In genomic region chr1:212791676-212792395, GRCh38 we compare ENCODE assay signal across 1 cellular context.
TF ChIP-seq lines count a peak whose summit lies in the region.

A gene with protein sequence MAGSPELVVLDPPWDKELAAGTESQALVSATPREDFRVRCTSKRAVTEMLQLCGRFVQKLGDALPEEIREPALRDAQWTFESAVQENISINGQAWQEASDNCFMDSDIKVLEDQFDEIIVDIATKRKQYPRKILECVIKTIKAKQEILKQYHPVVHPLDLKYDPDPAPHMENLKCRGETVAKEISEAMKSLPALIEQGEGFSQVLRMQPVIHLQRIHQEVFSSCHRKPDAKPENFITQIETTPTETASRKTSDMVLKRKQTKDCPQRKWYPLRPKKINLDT (minus strand): TSS chr1:212791777. CDS start chr1:212791763, 14 bp downstream.
Gene TATDN3, plus strand, starts transcription at chr1:212791894. Its CDS starts 28 bp downstream, at chr1:212791922.

TF ChIP-seq in GM12878, 131 proteins besides CTCF, POLR2A, EP300 and RAD21 (continued from another document and continues in another):
- TF ChIP-seq, protein P1, sequence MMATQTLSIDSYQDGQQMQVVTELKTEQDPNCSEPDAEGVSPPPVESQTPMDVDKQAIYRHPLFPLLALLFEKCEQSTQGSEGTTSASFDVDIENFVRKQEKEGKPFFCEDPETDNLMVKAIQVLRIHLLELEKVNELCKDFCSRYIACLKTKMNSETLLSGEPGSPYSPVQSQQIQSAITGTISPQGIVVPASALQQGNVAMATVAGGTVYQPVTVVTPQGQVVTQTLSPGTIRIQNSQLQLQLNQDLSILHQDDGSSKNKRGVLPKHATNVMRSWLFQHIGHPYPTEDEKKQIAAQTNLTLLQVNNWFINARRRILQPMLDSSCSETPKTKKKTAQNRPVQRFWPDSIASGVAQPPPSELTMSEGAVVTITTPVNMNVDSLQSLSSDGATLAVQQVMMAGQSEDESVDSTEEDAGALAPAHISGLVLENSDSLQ (IDR thresholded peaks at IDR 0.05) = peak; percentile 62
- TF ChIP-seq PML (IDR thresholded peaks at IDR 0.05; ENCODE audit: low read length) (peak; percentile 96), KAT2A (conservative IDR thresholded peaks at IDR 0.05; ENCODE audit: control insufficient read depth, low read depth, low read length) (no peak), ZNF384 (IDR thresholded peaks at IDR 0.05; ENCODE audit: borderline replicate concordance, low read depth, low read length) (no peak; the same call in 1 of the 2 replicates), IRF4 (IDR thresholded peaks at IDR 0.05; ENCODE audit: low read depth, low read length) (peak; percentile 88), WRNIP1 (IDR thresholded peaks at IDR 0.05; ENCODE audit: borderline replicate concordance, low read depth, low read length) (peak; percentile 91; the same call in 1 of the 2 replicates), ATF7 (IDR thresholded peaks at IDR 0.05; ENCODE audit: low read depth) (peak; percentile 58; the same call in 1 of the 2 replicates), EGR1 (IDR thresholded peaks at IDR 0.05; ENCODE audit: borderline replicate concordance in 1 of 2, low read depth in 2 of 2, low read length in 2 of 2) (peak; percentile 9 to 39; a peak in 1 of 3 replicates), MTA2 (IDR thresholded peaks at IDR 0.05; ENCODE audit: low read depth) (peak; percentile 52), CHD4 (IDR thresholded peaks at IDR 0.05) (no peak), HDAC6 (IDR thresholded peaks at IDR 0.05; ENCODE audit: unreplicated experiment) (no peak), BRCA1 (IDR thresholded peaks at IDR 0.05; ENCODE audit: low read depth, low read length) (no peak), ZNF274 (IDR thresholded peaks at IDR 0.05; ENCODE audit: insufficient read depth, insufficient read length) (no peak), PAX8 (IDR thresholded peaks at IDR 0.05) (no peak), STAT1 (conservative IDR thresholded peaks at IDR 0.05) (peak; percentile 94), IKZF2 (IDR thresholded peaks at IDR 0.05) (peak; percentile 56 to 65; a peak in 3 of 4 replicates), ZNF622 (IDR thresholded peaks at IDR 0.05) (no peak), SMARCA5 (IDR thresholded peaks at IDR 0.05) (peak; percentile 97), GABPA (IDR thresholded peaks at IDR 0.05; ENCODE audit: low read depth) (peak; percentile 97), JUND (IDR thresholded peaks at IDR 0.05; ENCODE audit: low read depth, low read length) (no peak), SKIL (IDR thresholded peaks at IDR 0.05; ENCODE audit: low read depth, poor library complexity, severe bottlenecking) (peak; percentile 49), ZNF687 (IDR thresholded peaks at IDR 0.05) (no peak), TAF1 (IDR thresholded peaks at IDR 0.05; ENCODE audit: borderline replicate concordance, low read depth, low read length) (peak; percentile 98), BACH1 (IDR thresholded peaks at IDR 0.05; ENCODE audit: borderline replicate concordance) (peak; percentile 91), E2F4 (IDR thresholded peaks at IDR 0.05; ENCODE audit: low read depth, low read length) (no peak; the same call in 1 of the 2 replicates), KLF5 (IDR thresholded peaks at IDR 0.05; ENCODE audit: partially characterized antibody) (no peak), BCL3 (IDR thresholded peaks at IDR 0.05; ENCODE audit: borderline replicate concordance, insufficient read depth, low read depth, low read length, poor library complexity, severe bottlenecking) (peak; percentile 62), GATAD2B (conservative IDR thresholded peaks at IDR 0.05; ENCODE audit: low read depth) (peak; percentile 93), BMI1 (IDR thresholded peaks at IDR 0.05; ENCODE audit: borderline replicate concordance) (no peak), CHD1 (IDR thresholded peaks at IDR 0.05; ENCODE audit: low read depth, low read length) (no peak; the same call in 1 of the 2 replicates), RAD51 (IDR thresholded peaks at IDR 0.05) (no peak), PAX5 (IDR thresholded peaks at IDR 0.05; ENCODE audit: borderline replicate concordance, low read depth, low read length) (no peak), NR2C1 (IDR thresholded peaks at IDR 0.05) (peak; percentile 89), ZNF207 (IDR thresholded peaks at IDR 0.05; ENCODE audit: borderline replicate concordance) (peak; percentile 98), YBX1 (IDR thresholded peaks at IDR 0.05) (no peak), ELK1 (IDR thresholded peaks at IDR 0.05; ENCODE audit: low read depth, low read length) (no peak), BCL11A (IDR thresholded peaks at IDR 0.05; ENCODE audit: low read depth, low read length) (no peak), DPF2 (IDR thresholded peaks at IDR 0.05) (peak; percentile 81; the same call in 1 of the 2 replicates), HCFC1 (IDR thresholded peaks at IDR 0.05; ENCODE audit: low read length) (peak; percentile 84), FOXK2 (IDR thresholded peaks at IDR 0.05) (no peak), CBX5 (IDR thresholded peaks at IDR 0.05; ENCODE audit: low read depth) (peak; percentile 97)
- TF ChIP-seq, protein P2, sequence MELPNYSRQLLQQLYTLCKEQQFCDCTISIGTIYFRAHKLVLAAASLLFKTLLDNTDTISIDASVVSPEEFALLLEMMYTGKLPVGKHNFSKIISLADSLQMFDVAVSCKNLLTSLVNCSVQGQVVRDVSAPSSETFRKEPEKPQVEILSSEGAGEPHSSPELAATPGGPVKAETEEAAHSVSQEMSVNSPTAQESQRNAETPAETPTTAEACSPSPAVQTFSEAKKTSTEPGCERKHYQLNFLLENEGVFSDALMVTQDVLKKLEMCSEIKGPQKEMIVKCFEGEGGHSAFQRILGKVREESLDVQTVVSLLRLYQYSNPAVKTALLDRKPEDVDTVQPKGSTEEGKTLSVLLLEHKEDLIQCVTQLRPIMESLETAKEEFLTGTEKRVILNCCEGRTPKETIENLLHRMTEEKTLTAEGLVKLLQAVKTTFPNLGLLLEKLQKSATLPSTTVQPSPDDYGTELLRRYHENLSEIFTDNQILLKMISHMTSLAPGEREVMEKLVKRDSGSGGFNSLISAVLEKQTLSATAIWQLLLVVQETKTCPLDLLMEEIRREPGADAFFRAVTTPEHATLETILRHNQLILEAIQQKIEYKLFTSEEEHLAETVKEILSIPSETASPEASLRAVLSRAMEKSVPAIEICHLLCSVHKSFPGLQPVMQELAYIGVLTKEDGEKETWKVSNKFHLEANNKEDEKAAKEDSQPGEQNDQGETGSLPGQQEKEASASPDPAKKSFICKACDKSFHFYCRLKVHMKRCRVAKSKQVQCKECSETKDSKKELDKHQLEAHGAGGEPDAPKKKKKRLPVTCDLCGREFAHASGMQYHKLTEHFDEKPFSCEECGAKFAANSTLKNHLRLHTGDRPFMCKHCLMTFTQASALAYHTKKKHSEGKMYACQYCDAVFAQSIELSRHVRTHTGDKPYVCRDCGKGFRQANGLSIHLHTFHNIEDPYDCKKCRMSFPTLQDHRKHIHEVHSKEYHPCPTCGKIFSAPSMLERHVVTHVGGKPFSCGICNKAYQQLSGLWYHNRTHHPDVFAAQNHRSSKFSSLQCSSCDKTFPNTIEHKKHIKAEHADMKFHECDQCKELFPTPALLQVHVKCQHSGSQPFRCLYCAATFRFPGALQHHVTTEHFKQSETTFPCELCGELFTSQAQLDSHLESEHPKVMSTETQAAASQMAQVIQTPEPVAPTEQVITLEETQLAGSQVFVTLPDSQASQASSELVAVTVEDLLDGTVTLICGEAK (IDR thresholded peaks at IDR 0.05; ENCODE audit: borderline replicate concordance) = peak; percentile 98
- TF ChIP-seq, protein P3, sequence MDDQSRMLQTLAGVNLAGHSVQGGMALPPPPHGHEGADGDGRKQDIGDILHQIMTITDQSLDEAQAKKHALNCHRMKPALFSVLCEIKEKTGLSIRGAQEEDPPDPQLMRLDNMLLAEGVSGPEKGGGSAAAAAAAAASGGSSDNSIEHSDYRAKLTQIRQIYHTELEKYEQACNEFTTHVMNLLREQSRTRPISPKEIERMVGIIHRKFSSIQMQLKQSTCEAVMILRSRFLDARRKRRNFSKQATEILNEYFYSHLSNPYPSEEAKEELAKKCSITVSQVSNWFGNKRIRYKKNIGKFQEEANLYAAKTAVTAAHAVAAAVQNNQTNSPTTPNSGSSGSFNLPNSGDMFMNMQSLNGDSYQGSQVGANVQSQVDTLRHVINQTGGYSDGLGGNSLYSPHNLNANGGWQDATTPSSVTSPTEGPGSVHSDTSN (IDR thresholded peaks at IDR 0.05; ENCODE audit: insufficient replicate concordance, low read depth, low read length) = no peak
- TF ChIP-seq, protein P4, sequence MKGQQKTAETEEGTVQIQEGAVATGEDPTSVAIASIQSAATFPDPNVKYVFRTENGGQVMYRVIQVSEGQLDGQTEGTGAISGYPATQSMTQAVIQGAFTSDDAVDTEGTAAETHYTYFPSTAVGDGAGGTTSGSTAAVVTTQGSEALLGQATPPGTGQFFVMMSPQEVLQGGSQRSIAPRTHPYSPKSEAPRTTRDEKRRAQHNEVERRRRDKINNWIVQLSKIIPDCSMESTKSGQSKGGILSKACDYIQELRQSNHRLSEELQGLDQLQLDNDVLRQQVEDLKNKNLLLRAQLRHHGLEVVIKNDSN (IDR thresholded peaks at IDR 0.05; ENCODE audit: borderline replicate concordance, extremely low read length, insufficient read depth, low read depth, low read length) = no peak
